17 cellular contexts compared by ENCODE assay signal in genomic region chr2:236843604-236844003, GRCh38.
DNase-seq lines count a peak whose midpoint lies in the region; ATAC-seq and TF ChIP-seq lines count a peak whose summit lies in the region.
"Had no signal": no experiment of that assay in that cellular context is flagged by ENCODE, and none has a peak within 500 bp of the region (broad histone marks: within the 10 kb centered on the region; RNA-seq: fewer than 3 reads in every experiment).

No MANE protein-coding gene starts in this region.

- H3K4me1 Mint-ChIP-seq in activated T-helper 17 cell treated with anti-CD3 and anti-CD28 coated beads, Interleukin-2, amount 50 U/mL, for 72 hours, result no peaks in the 10 kb centered on the region
- H3K4me1 Mint-ChIP-seq: B cell, IgD-negative memory B cell had no signal

- no peak overlapping the region for H3K27ac Mint-ChIP-seq in activated T-helper 17 cell treated with anti-CD3 and anti-CD28 coated beads, Interleukin-2, amount 50 U/mL, for 72 hours
- H3K27ac Mint-ChIP-seq: B cell; CD8-positive, alpha-beta T cell; GM23338; H9 had no signal

- ATAC-seq in activated T-helper 17 cell treated with anti-CD3 and anti-CD28 coated beads, Interleukin-2, amount 50 U/mL, for 72 hours (replicated peaks), result no peak
- ATAC-seq: CD8-positive, alpha-beta T cell; GM12878; GM23338 had no signal

- TF ChIP-seq POLR2A in sigmoid colon (IDR thresholded peaks at IDR 0.05) (no peak), Peyer's patch (IDR thresholded peaks at IDR 0.05) (no peak)

- intact Hi-C loops in sigmoid colon (cut with DNase I), result no loop called here

- no peak overlapping the region for H3K4me3 ChIP-seq in sigmoid colon
- H3K4me3 ChIP-seq in Peyer's patch, result no peak overlapping the region
- H3K4me3 ChIP-seq: GM12878, GM23338 had no signal

- H3K9me3 Mint-ChIP-seq in activated T-helper 17 cell treated with anti-CD3 and anti-CD28 coated beads, Interleukin-2, amount 50 U/mL, for 72 hours, result no peaks in the 10 kb centered on the region
- H3K9me3 Mint-ChIP-seq: CD8-positive, alpha-beta T cell had no signal

- no peaks in the 10 kb centered on the region for H3K27me3 ChIP-seq in sigmoid colon
- no peaks in the 10 kb centered on the region for H3K27me3 ChIP-seq in Peyer's patch

- no peak for TF ChIP-seq EP300 in sigmoid colon (IDR thresholded peaks at IDR 0.05)

- H3K27ac ChIP-seq in sigmoid colon, result no peak overlapping the region
- no peak overlapping the region for H3K27ac ChIP-seq in Peyer's patch

- H3K36me3 Mint-ChIP-seq in activated T-helper 17 cell treated with anti-CD3 and anti-CD28 coated beads, Interleukin-2, amount 50 U/mL, for 72 hours (ENCODE audit: low read depth), result no peaks in the 10 kb centered on the region
- H3K36me3 Mint-ChIP-seq: CD8-positive, alpha-beta T cell had no signal

- peaks cover 30% of the 10 kb centered on the region for H3K27me3 Mint-ChIP-seq in activated T-helper 17 cell treated with anti-CD3 and anti-CD28 coated beads, Interleukin-2, amount 50 U/mL, for 72 hours

- H3K9me3 ChIP-seq in sigmoid colon (no peaks in the 10 kb centered on the region), Peyer's patch (no peaks in the 10 kb centered on the region)

- H3K4me3 Mint-ChIP-seq in activated T-helper 17 cell treated with anti-CD3 and anti-CD28 coated beads, Interleukin-2, amount 50 U/mL, for 72 hours, result no peak overlapping the region
- H3K4me3 Mint-ChIP-seq: B cell; CD8-positive, alpha-beta T cell; GM23338; H9 had no signal

- H3K36me3 ChIP-seq in sigmoid colon (no peaks in the 10 kb centered on the region), Peyer's patch (no peaks in the 10 kb centered on the region)

- TF ChIP-seq CTCF in sigmoid colon (IDR thresholded peaks at IDR 0.05) (no peak), Peyer's patch (IDR thresholded peaks at IDR 0.05) (no peak)

- WGBS in sigmoid colon, 2 donors, result 89 to 93% methylated on average over 7 of the region's 7 CpGs

- H3K4me1 ChIP-seq in sigmoid colon (peaks cover 0 to 16% (median 5%) of the 10 kb centered on the region in 4 donors), Peyer's patch (no peaks in the 10 kb centered on the region)

- DNase-seq in NCI-H345 treated with DMSO at 0.1 percent for 48 hours (lab: John Stamatoyannopoulos, UW; ENCODE audit: unreplicated experiment) (peak; percentile 17), NCI-H345 (lab: John Stamatoyannopoulos, UW) (no peak), NCI-H69 (lab: John Stamatoyannopoulos, UW) (peak; percentile 19), mesenteric fat pad (ENCODE audit: low spot score) (peak; percentile 57), sigmoid colon (peak; percentile 26), Peyer's patch (no peak), SIG-M5 (lab: John Stamatoyannopoulos, UW) (no peak)
- DNase-seq: ACHN; CD8-positive, alpha-beta T cell; COR-L47; DMS79; H9 had no signal

Comparison
In these comparisons a context has a peak if more than half of its experiments do, and no peak if none do; other contexts are left out.
1. DNase-seq: peak in NCI-H345 treated with DMSO at 0.1 percent for 48 hours (single experiment), NCI-H69 (single experiment), mesenteric fat pad (single experiment) and sigmoid colon (single experiment); none in NCI-H345 (single experiment), Peyer's patch (0 of 3) and SIG-M5 (single experiment).